ENCODE assay signal across 8 cellular contexts in the genomic region with DNA sequence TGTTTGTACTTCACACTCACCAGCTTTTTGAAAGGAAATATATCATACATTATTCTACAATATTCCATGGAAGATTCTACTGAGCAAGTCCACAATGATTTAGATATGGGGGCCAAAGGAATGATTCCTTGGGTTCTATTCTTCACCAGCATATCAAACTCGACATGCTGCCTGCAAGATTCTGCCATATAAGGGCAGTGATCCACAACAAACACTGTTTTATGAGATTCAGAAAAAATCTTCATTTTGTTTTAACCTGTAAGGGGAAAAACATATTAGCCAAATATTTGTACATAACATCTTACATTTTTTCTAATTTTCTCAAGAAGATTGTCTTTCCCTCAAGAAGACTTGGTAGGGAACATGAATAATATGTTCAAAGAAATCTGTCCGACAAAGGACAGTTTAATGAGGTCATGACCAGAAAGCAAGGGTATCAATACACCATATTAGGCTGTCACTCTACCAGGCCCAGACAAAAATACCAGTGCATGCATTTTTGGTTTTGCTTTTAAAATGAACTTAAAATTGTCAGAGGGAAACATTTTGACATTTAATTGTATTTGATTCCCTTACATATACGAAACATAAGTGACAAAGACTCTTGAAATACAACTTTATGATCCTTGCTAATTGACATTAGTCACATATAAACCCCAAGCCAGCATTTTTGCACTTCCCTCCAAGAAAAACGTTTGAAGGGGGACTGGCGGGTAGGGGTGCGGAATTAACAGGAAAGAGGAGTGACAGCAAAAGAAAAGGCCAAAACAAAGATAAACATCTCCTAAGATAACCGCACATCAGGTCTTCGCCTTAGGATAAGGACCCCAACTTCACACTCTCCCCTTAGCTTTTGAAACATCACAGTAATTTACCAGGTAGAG. TPM values are rescaled to one million over a fixed set of nuclear protein-coding genes. Genes with fewer than 3 reads are reported as not detected.
DNase-seq lines count a peak whose midpoint lies in the region; ATAC-seq, FAIRE-seq and TF ChIP-seq lines count a peak whose summit lies in the region.

No MANE protein-coding gene starts in this region.

- peak overlapping the region; percentile 86 for H3K9ac ChIP-seq in KMS-11

- H3K9me3 ChIP-seq in CD4-positive, alpha-beta memory T cell (ENCODE audit: control insufficient read depth in 1 of 2, low read length in 2 of 2) = no peaks in the 10 kb centered on the region
- no peaks in the 10 kb centered on the region for H3K9me3 ChIP-seq in body of pancreas

- peak overlapping the region; percentile 82 to 92 for H3K4me3 ChIP-seq in CD4-positive, alpha-beta memory T cell (ENCODE audit: low read length in 2 of 2)
- H3K4me3 ChIP-seq in KMS-11 (IDR thresholded peaks at IDR 0.05; ENCODE audit: insufficient read depth, low read depth, low read length) (no peak overlapping the region), body of pancreas (peak overlapping the region; percentile 58 to 78)

- H3K27me3 Mint-ChIP-seq in CD4-positive, alpha-beta memory T cell = no peaks in the 10 kb centered on the region
- no peaks in the 10 kb centered on the region for H3K27me3 Mint-ChIP-seq in mesothelial cell of epicardium (ENCODE audit: low read depth)

- CTCF ChIA-PET in CD4-positive, alpha-beta memory T cell (lab: Charles Lee; ENCODE audit: partially characterized antibody) = interaction anchor here (0.9 to 2.1 kb wide), 5 partner anchors 52 to 104 kb away, joined by 3 to 16 read pairs (median 3); partner anchors contain the start of genes ITPR2 and TM7SF3

- H4K20me1 ChIP-seq in KMS-11 (ENCODE audit: insufficient read depth) = no peaks in the 10 kb centered on the region

- FAIRE-seq in frontal cortex (lab: Jason Lieb, UNC) = no peak

- intact Hi-C loops in CD4-positive, alpha-beta memory T cell (cut with micrococcal nuclease) = loop anchor here (10.0 kb wide), 1 partner anchor 1258 kb away; the partner anchor contains the start of gene CCDC91
- intact Hi-C loops in body of pancreas (cut with DNase I) = no loop called here

- peaks cover 74% of the 10 kb centered on the region for H3K79me2 ChIP-seq in KMS-11 (ENCODE audit: insufficient read depth, low read depth)

- no peak for ATAC-seq in body of pancreas
- no peak for ATAC-seq in GM19351 (IDR thresholded peaks at IDR 0.05; ENCODE audit: unreplicated experiment)

- no peaks in the 10 kb centered on the region for H3K36me3 ChIP-seq in CD4-positive, alpha-beta memory T cell (ENCODE audit: insufficient read depth, low read length)
- H3K36me3 ChIP-seq in KMS-11 (ENCODE audit: insufficient read depth) (no peaks in the 10 kb centered on the region), body of pancreas (replicated peaks in 1 of 2; ENCODE audit: insufficient read depth in 1 of 2, low read depth in 2 of 2) (no peaks in the 10 kb centered on the region)

- no peaks in the 10 kb centered on the region for H3K27me3 ChIP-seq in CD4-positive, alpha-beta memory T cell (ENCODE audit: insufficient read depth, low read length)
- H3K27me3 ChIP-seq in KMS-11 (ENCODE audit: insufficient read depth, low read depth) = no peaks in the 10 kb centered on the region
- no peaks in the 10 kb centered on the region for H3K27me3 ChIP-seq in body of pancreas

- no peak for TF ChIP-seq POLR2A in body of pancreas (IDR thresholded peaks at IDR 0.05)

- H3K9me3 Mint-ChIP-seq in CD4-positive, alpha-beta memory T cell = no peaks in the 10 kb centered on the region
- H3K9me3 Mint-ChIP-seq in mesothelial cell of epicardium = no peaks in the 10 kb centered on the region

- H3K4me3 Mint-ChIP-seq in CD4-positive, alpha-beta memory T cell = peak overlapping the region; percentile 91 to 99 (median 98)
- H3K4me3 Mint-ChIP-seq in mesothelial cell of epicardium = peak overlapping the region; percentile 95

- POLR2A ChIA-PET in CD4-positive, alpha-beta memory T cell (lab: Charles Lee; ENCODE audit: partially characterized antibody) = interaction anchor here (0.6 to 3.5 kb wide), 12 partner anchors 13 to 307 kb away, joined by 3 to 28 read pairs (median 3); partner anchors contain the start of genes ITPR2, MED21, STK38L and TM7SF3

- H3K4me1 Mint-ChIP-seq in CD4-positive, alpha-beta memory T cell = peaks cover 46 to 85% (median 58%) of the 10 kb centered on the region in 4 donors
- peaks cover 37% of the 10 kb centered on the region for H3K4me1 Mint-ChIP-seq in mesothelial cell of epicardium

- WGBS in body of pancreas, 2 donors = 9 to 13% methylated on average over 8 of the region's 8 CpGs

- H3K4me2 ChIP-seq in KMS-11 = peak overlapping the region; percentile 92

- H3K27ac ChIP-seq in CD4-positive, alpha-beta memory T cell (ENCODE audit: low read depth, low read length) = peak overlapping the region; percentile 89
- H3K27ac ChIP-seq in KMS-11 (peak overlapping the region; percentile 71), body of pancreas (peak overlapping the region in 2 of 4 donors; percentile 88 to 95)

- H3K4me1 ChIP-seq in CD4-positive, alpha-beta memory T cell (ENCODE audit: insufficient read depth, low read length) = peaks cover 64% of the 10 kb centered on the region
- peaks cover 42% of the 10 kb centered on the region for H3K4me1 ChIP-seq in KMS-11 (ENCODE audit: low read depth, poor library complexity, severe bottlenecking)
- peaks cover 42% of the 10 kb centered on the region for H3K4me1 ChIP-seq in body of pancreas

- peaks cover 3 to 28% of the 10 kb centered on the region in 2 donors for H3K36me3 Mint-ChIP-seq in CD4-positive, alpha-beta memory T cell
- peaks cover 6% of the 10 kb centered on the region for H3K36me3 Mint-ChIP-seq in mesothelial cell of epicardium

- TF ChIP-seq CTCF in KMS-11 (conservative IDR thresholded peaks at IDR 0.05; ENCODE audit: low read depth, low read length) (no peak), body of pancreas (IDR thresholded peaks at IDR 0.05) (no peak), mesothelial cell of epicardium (IDR thresholded peaks at IDR 0.05; ENCODE audit: unreplicated experiment) (no peak)

- H3K27ac Mint-ChIP-seq in CD4-positive, alpha-beta memory T cell = peak overlapping the region; percentile 90 to 100 (median 99)
- peak overlapping the region; percentile 100 for H3K27ac Mint-ChIP-seq in mesothelial cell of epicardium

- peak in 3 of 5 donors; percentile 25 to 53 (median 28) for DNase-seq in CD4-positive, alpha-beta memory T cell
- DNase-seq in body of pancreas (no peak), mesothelial cell of epicardium (ENCODE audit: low spot score in 2 of 2, unreplicated experiment in 2 of 2) (no peak), frontal cortex (ENCODE audit: low spot score in 2 of 2) (no peak), NCI-H1694 (lab: John Stamatoyannopoulos, UW) (no peak), islet precursor cell (no peak)

- H2AFZ ChIP-seq in KMS-11 (ENCODE audit: low read depth) = peak overlapping the region; percentile 84

RNA-seq across cellular contexts. Expression of gene INTS13, which starts 1.0 kb away (rescaled TPM):
- total RNA-seq in CD4-positive, alpha-beta memory T cell = 10 to 100 TPM; 25.6 to 28.7 TPM
- polyA plus RNA-seq in CD4-positive, alpha-beta memory T cell = 10 to 100 TPM; 20.6 to 23.7 TPM
- total RNA-seq in body of pancreas (10 to 100 TPM; 12.9 to 13.0 TPM), mesothelial cell of epicardium (23.3 to 26.1 TPM (median 25.5 TPM) in 3 replicates), frontal cortex (26.9 TPM)

RNA-seq across cellular contexts. Expression of gene FGFR1OP2, which starts 1.5 kb away (rescaled TPM):
- 10 to 100 TPM; 92.2 to 94.2 TPM for total RNA-seq in CD4-positive, alpha-beta memory T cell
- 100 to 1,000 TPM; 106 to 111 TPM for polyA plus RNA-seq in CD4-positive, alpha-beta memory T cell
- total RNA-seq in body of pancreas (10 to 100 TPM; 39.2 to 41.5 TPM), mesothelial cell of epicardium (52.6 to 56.9 TPM (median 53.8 TPM) in 3 replicates), frontal cortex (42.0 TPM)

Comparison
In these comparisons a context has a peak if more than half of its experiments do, and no peak if none do; other contexts are left out.
1. DNase-seq: peak in CD4-positive, alpha-beta memory T cell (3 of 5); none in body of pancreas (0 of 4), mesothelial cell of epicardium (0 of 2), frontal cortex (0 of 2), NCI-H1694 (single experiment) and islet precursor cell (single experiment).